In genomic region chr9:114696814-114697544, GRCh38 we compare ENCODE assay signal across 10 cellular contexts. TPM values are rescaled to one million over a fixed set of nuclear protein-coding genes. Genes with fewer than 3 reads are reported as not detected.
DNase-seq lines count a peak whose midpoint lies in the region; ATAC-seq and TF ChIP-seq lines count a peak whose summit lies in the region.
"Had no signal": no experiment of that assay in that cellular context is flagged by ENCODE, and none has a peak within 500 bp of the region (broad histone marks: within the 10 kb centered on the region; RNA-seq: fewer than 3 reads in every experiment).

No MANE protein-coding gene starts in this region.

- WGBS in H9 (ENCODE audit: extremely low coverage, insufficient read length, low lambda C conversion rate) = no CpG with 5 or more reads among the region's 7 CpGs

- no peak for TF ChIP-seq CTCF in endothelial cell (IDR thresholded peaks at IDR 0.05; ENCODE audit: unreplicated experiment)
- no peak for TF ChIP-seq CTCF in H9 (conservative IDR thresholded peaks at IDR 0.05)

- no peaks in the 10 kb centered on the region for H3K36me3 ChIP-seq in CD4-positive, CD25-positive, alpha-beta regulatory T cell (ENCODE audit: control insufficient read depth, insufficient read depth, low read length)
- H3K36me3 ChIP-seq in adipocyte (ENCODE audit: control insufficient read depth, insufficient read depth, low read length, severe bottlenecking) = no peaks in the 10 kb centered on the region

- H3K36me3 Mint-ChIP-seq in CD4-positive, CD25-positive, alpha-beta regulatory T cell = no peaks in the 10 kb centered on the region
- H3K36me3 Mint-ChIP-seq in endothelial cell (ENCODE audit: low read depth, unreplicated experiment) (no peaks in the 10 kb centered on the region), H9 (ENCODE audit: insufficient read depth in 1 of 3, low read depth in 3 of 3) (peaks cover 0 to 4% (median 0%) of the 10 kb centered on the region in 3 experiments; a peak in 1 of 7 replicates)

- H3K23ac ChIP-seq in H9 (ENCODE audit: insufficient read length, low read depth, low read length) = no peak overlapping the region

- no peak overlapping the region for H4K91ac ChIP-seq in H9 (ENCODE audit: insufficient read length, low read depth, low read length)

- H3K14ac ChIP-seq in H9 (ENCODE audit: insufficient read depth, low read length) = no peak overlapping the region

- H2BK20ac ChIP-seq in H9 (ENCODE audit: low read depth, low read length, poor library complexity, severe bottlenecking) = no peak overlapping the region

- no peak overlapping the region for H2BK120ac ChIP-seq in H9 (ENCODE audit: low read depth, low read length, poor library complexity, severe bottlenecking)

- no peak overlapping the region for H3K4ac ChIP-seq in H9 (ENCODE audit: low read depth, low read length)

- H3K27ac Mint-ChIP-seq in CD4-positive, CD25-positive, alpha-beta regulatory T cell = peak overlapping the region; percentile 50 to 91 (median 86)
- H3K27ac Mint-ChIP-seq in endothelial cell (ENCODE audit: unreplicated experiment) (no peak overlapping the region), H9 (no peak overlapping the region)

- H2BK15ac ChIP-seq in H9 (ENCODE audit: low read depth, low read length) = no peak overlapping the region

- no peak overlapping the region for H3K9ac ChIP-seq in adipocyte (ENCODE audit: low read length)
- no peak overlapping the region for H3K9ac ChIP-seq in H9 (ENCODE audit: extremely low read depth, insufficient read length, low read length)

- H3K9me3 ChIP-seq in CD4-positive, CD25-positive, alpha-beta regulatory T cell (ENCODE audit: control insufficient read depth in 2 of 2, low read length in 2 of 2) = no peaks in the 10 kb centered on the region
- H3K9me3 ChIP-seq in adipocyte (ENCODE audit: control insufficient read depth, low read length) = peaks cover 3% of the 10 kb centered on the region
- H3K9me3 ChIP-seq in H9 (ENCODE audit: control insufficient read depth, low read depth, low read length) = no peaks in the 10 kb centered on the region

- H3K27me3 Mint-ChIP-seq in CD4-positive, CD25-positive, alpha-beta regulatory T cell = peaks cover 44% of the 10 kb centered on the region
- H3K27me3 Mint-ChIP-seq in endothelial cell (ENCODE audit: unreplicated experiment) (no peaks in the 10 kb centered on the region), H9 (ENCODE audit: low read depth) (peaks cover 78% of the 10 kb centered on the region)

- no peak overlapping the region for H2AK5ac ChIP-seq in H9 (ENCODE audit: insufficient read length, low read length)

- H3K27me3 ChIP-seq in CD4-positive, CD25-positive, alpha-beta regulatory T cell (ENCODE audit: control insufficient read depth, insufficient read depth, low read length) = peaks cover 13% of the 10 kb centered on the region
- H3K27me3 ChIP-seq in adipocyte (replicated peaks; ENCODE audit: control insufficient read depth, insufficient read depth, low read length) (no peaks in the 10 kb centered on the region), H9 (ENCODE audit: insufficient read depth, low read length) (no peaks in the 10 kb centered on the region)

- peaks cover 10% of the 10 kb centered on the region for H3K4me1 ChIP-seq in CD4-positive, CD25-positive, alpha-beta regulatory T cell (ENCODE audit: control insufficient read depth, insufficient read depth, low read length, poor library complexity, severe bottlenecking)
- H3K4me1 ChIP-seq in adipocyte (ENCODE audit: control insufficient read depth, insufficient read depth, low read length) (peaks cover 5% of the 10 kb centered on the region), H9 (ENCODE audit: insufficient read depth, low read length) (no peaks in the 10 kb centered on the region)

- no peak overlapping the region for H2AFZ ChIP-seq in H9 (ENCODE audit: low read length)

- no peak overlapping the region for H3K18ac ChIP-seq in H9 (ENCODE audit: insufficient read length, low read depth, low read length)

- peak in 2 of 3 donors; percentile 29 to 92 for DNase-seq in CD4-positive, CD25-positive, alpha-beta regulatory T cell
- DNase-seq in adipocyte (ENCODE audit: low read depth) = peak; percentile 38
- no peak for DNase-seq in endothelial cell (ENCODE audit: low spot score)
- DNase-seq in NCI-H2196 (lab: John Stamatoyannopoulos, UW; ENCODE audit: unreplicated experiment) = no peak
- DNase-seq in H9 = no peak
- DNase-seq in NCI-H1436 treated with DMSO at 0.1 percent for 48 hours (lab: John Stamatoyannopoulos, UW) = no peak

- H3T11ph ChIP-seq in H9 (ENCODE audit: low read length) = no peak overlapping the region

- no peak overlapping the region for H4K8ac ChIP-seq in H9 (replicated peaks; ENCODE audit: insufficient read length, low read depth, low read length)

- no peak overlapping the region for H3K27ac ChIP-seq in CD4-positive, CD25-positive, alpha-beta regulatory T cell (ENCODE audit: insufficient read depth, low read length, poor library complexity, severe bottlenecking)
- no peak overlapping the region for H3K27ac ChIP-seq in H9 (ENCODE audit: insufficient read length, low read depth, low read length)
- H3K27ac ChIP-seq: C4-2B, VCaP had no signal

- no peaks in the 10 kb centered on the region for H3K9me3 Mint-ChIP-seq in CD4-positive, CD25-positive, alpha-beta regulatory T cell
- H3K9me3 Mint-ChIP-seq in endothelial cell (ENCODE audit: unreplicated experiment) = no peaks in the 10 kb centered on the region
- H3K9me3 Mint-ChIP-seq in H9 = peaks cover 4 to 6% of the 10 kb centered on the region in 2 experiments; a peak in 4 of 5 replicates

- H4K20me1 ChIP-seq in H9 (ENCODE audit: control insufficient read depth, insufficient read depth, insufficient read length) = no peaks in the 10 kb centered on the region

- H2BK5ac ChIP-seq in H9 (ENCODE audit: insufficient read length, low read length) = no peak overlapping the region

- no peaks in the 10 kb centered on the region for H3K79me1 ChIP-seq in H9 (ENCODE audit: insufficient read depth, low read depth, low read length, poor library complexity, severe bottlenecking)

- H3K4me1 Mint-ChIP-seq in CD4-positive, CD25-positive, alpha-beta regulatory T cell = peaks cover 0 to 31% (median 15%) of the 10 kb centered on the region in 4 donors
- H3K4me1 Mint-ChIP-seq in endothelial cell (ENCODE audit: unreplicated experiment) (no peaks in the 10 kb centered on the region), H9 (peaks cover 5 to 9% of the 10 kb centered on the region in 2 experiments)

- H2BK12ac ChIP-seq in H9 (ENCODE audit: insufficient read length, low read depth, low read length) = no peak overlapping the region

- no peak overlapping the region for H4K5ac ChIP-seq in H9 (ENCODE audit: insufficient read length, low read depth, low read length)

- H3K79me2 ChIP-seq in H9 (ENCODE audit: insufficient read depth, low read length) = no peaks in the 10 kb centered on the region

- no peaks in the 10 kb centered on the region for H3K23me2 ChIP-seq in H9 (ENCODE audit: insufficient read length, low read depth, low read length, poor library complexity, severe bottlenecking)

- H3K4me2 ChIP-seq in H9 (ENCODE audit: insufficient read depth, insufficient read length, low read length) = no peak overlapping the region

- no peak overlapping the region for H3K4me3 ChIP-seq in CD4-positive, CD25-positive, alpha-beta regulatory T cell (ENCODE audit: low read depth, low read length)
- H3K4me3 ChIP-seq in adipocyte (ENCODE audit: low read length) = no peak overlapping the region

- peak overlapping the region in 3 of 4 donors; percentile 14 to 44 (median 16) for H3K4me3 Mint-ChIP-seq in CD4-positive, CD25-positive, alpha-beta regulatory T cell
- H3K4me3 Mint-ChIP-seq in endothelial cell (ENCODE audit: unreplicated experiment) (no peak overlapping the region), H9 (no peak overlapping the region)

- H3K56ac ChIP-seq in H9 (ENCODE audit: insufficient read length, low read depth, low read length) = no peak overlapping the region

- ATAC-seq in CD4-positive, CD25-positive, alpha-beta regulatory T cell (ENCODE audit: low read depth in 2 of 2) = peak; percentile 60 to 67
- ATAC-seq in GM19468 (IDR thresholded peaks at IDR 0.05; ENCODE audit: extremely low read depth, unreplicated experiment) (peak; percentile 57), HG03520 (IDR thresholded peaks at IDR 0.05; ENCODE audit: unreplicated experiment) (peak; percentile 59)

RNA-seq across cellular contexts. Expression of gene TEX48, which starts 15.0 kb away (rescaled TPM):
- total RNA-seq in CD4-positive, CD25-positive, alpha-beta regulatory T cell = not detected
- polyA plus RNA-seq in CD4-positive, CD25-positive, alpha-beta regulatory T cell = not detected
- not detected for total RNA-seq in endothelial cell (ENCODE audit: unreplicated experiment)
- not detected in 2 replicates for total RNA-seq in H9 (2021)

RNA-seq across cellular contexts. Expression of gene TEX53, which starts 39.4 kb away (rescaled TPM):
- total RNA-seq in CD4-positive, CD25-positive, alpha-beta regulatory T cell = not detected
- not detected for polyA plus RNA-seq in CD4-positive, CD25-positive, alpha-beta regulatory T cell
- total RNA-seq in endothelial cell (ENCODE audit: unreplicated experiment) (not detected), H9 (2021) (not detected in 2 replicates)

Comparison
In these comparisons a context has a peak if more than half of its experiments do, and no peak if none do; other contexts are left out.
1. DNase-seq: peak in CD4-positive, CD25-positive, alpha-beta regulatory T cell (2 of 3) and adipocyte (single experiment); none in endothelial cell (single experiment), NCI-H2196 (single experiment), H9 (single experiment) and NCI-H1436 treated with DMSO at 0.1 percent for 48 hours (single experiment).
2. H3K27ac Mint-ChIP-seq: peak in CD4-positive, CD25-positive, alpha-beta regulatory T cell (3 of 3); none in endothelial cell (single experiment) and H9 (0 of 3).
3. H3K4me3 Mint-ChIP-seq: peak in CD4-positive, CD25-positive, alpha-beta regulatory T cell (3 of 4); none in endothelial cell (single experiment) and H9 (0 of 2).
4. Peak in every context shown above with its lines, with median percentiles within 50 percentile points of each other: ATAC-seq.